ENCODE assay signal across 8 cellular contexts in genomic region chr1:47769983-47770382, GRCh38.
"Had no signal": no experiment of that assay in that cellular context is flagged by ENCODE, and none has a peak within 500 bp of the region (broad histone marks: within the 10 kb centered on the region; RNA-seq: fewer than 3 reads in every experiment).

No MANE protein-coding gene starts in this region.

- H3K4me3 ChIP-seq: GM23248, HAP-1 had no signal

- H2AFZ ChIP-seq: GM23248 had no signal

- ATAC-seq: HCT116 had no signal

- H3K36me3 ChIP-seq: HAP-1 had no signal

- DNase-seq: GM23248, GOT3, H7, HFFc6, KBM-7 had no signal

- H3K4me1 ChIP-seq: HAP-1 had no signal

- H3K9me3 ChIP-seq: HAP-1 had no signal

- H3K9ac ChIP-seq: GM23248 had no signal

- FAIRE-seq: HTR-8/SVneo had no signal

- H3K27ac ChIP-seq: GM23248 had no signal
